ENCODE assay signal across 14 cellular contexts in the genomic region with DNA sequence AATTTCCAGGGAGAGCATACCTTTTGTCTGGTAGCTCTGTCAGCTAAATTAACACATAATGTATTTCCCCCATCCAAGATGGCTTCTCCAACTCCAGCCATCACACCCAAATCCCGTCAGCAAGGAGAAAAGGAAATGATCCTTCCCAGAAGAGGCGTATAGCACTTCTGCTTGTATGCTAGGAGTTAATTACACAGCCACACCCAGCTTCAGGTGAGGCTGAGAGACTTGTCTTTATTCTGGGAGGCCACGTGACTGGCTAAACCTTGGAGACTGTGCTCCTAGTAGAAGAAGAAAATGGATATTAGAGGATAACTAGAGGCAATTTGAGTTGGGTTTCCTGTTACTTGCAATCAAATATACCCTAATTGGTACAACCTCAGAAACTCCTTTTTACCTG.
"Had no signal": no experiment of that assay in that cellular context is flagged by ENCODE, and none has a peak within 500 bp of the region (broad histone marks: within the 10 kb centered on the region; RNA-seq: fewer than 3 reads in every experiment).

No MANE protein-coding gene starts in this region.

- H3K4me3 ChIP-seq: cardiac muscle cell, dorsolateral prefrontal cortex, gastroesophageal sphincter, pancreas, thyroid gland, vagina had no signal

- H3K9me3 ChIP-seq: gastroesophageal sphincter, pancreas, thyroid gland, vagina had no signal

- DNase-seq: activated CD4-positive, alpha-beta T cell treated with anti-CD3 and anti-CD28 coated beads, Interleukin-2, amount 50 U/mL, for 48 hours; activated naive CD4-positive, alpha-beta T cell treated with anti-CD3 and anti-CD28 coated beads, Interleukin-2, amount 10 ng/mL, durations not matched to agents 7 days and 5 days; dorsolateral prefrontal cortex; endodermal cell; islet precursor cell; naive thymus-derived CD4-positive, alpha-beta T cell; pancreas; stimulated activated CD4-positive, alpha-beta T cell treated with anti-CD3 and anti-CD28 coated beads, Interleukin-12 subunit alpha, Interleukin-12 subunit beta, amount 100 ng/mL, for 4 hours; stimulated activated CD4-positive, alpha-beta T cell treated with anti-CD3 and anti-CD28 coated beads, Interleukin-2, amount 100 ng/mL, for 24 hours; thyroid gland had no signal

- H3K4me1 ChIP-seq: gastroesophageal sphincter, pancreas, thyroid gland, vagina had no signal

- ATAC-seq: gastroesophageal sphincter; naive thymus-derived CD4-positive, alpha-beta T cell; pancreas had no signal

- H3K27me3 ChIP-seq: cardiac muscle cell, dorsolateral prefrontal cortex, gastroesophageal sphincter, pancreas, thyroid gland, vagina had no signal

- H3K36me3 ChIP-seq: cardiac muscle cell, gastroesophageal sphincter, pancreas, thyroid gland, vagina had no signal

- H3K27ac ChIP-seq: cardiac muscle cell, dorsolateral prefrontal cortex, gastroesophageal sphincter, pancreas, thyroid gland, vagina, VCaP had no signal
